24 cellular contexts compared by ENCODE assay signal in the genomic region with DNA sequence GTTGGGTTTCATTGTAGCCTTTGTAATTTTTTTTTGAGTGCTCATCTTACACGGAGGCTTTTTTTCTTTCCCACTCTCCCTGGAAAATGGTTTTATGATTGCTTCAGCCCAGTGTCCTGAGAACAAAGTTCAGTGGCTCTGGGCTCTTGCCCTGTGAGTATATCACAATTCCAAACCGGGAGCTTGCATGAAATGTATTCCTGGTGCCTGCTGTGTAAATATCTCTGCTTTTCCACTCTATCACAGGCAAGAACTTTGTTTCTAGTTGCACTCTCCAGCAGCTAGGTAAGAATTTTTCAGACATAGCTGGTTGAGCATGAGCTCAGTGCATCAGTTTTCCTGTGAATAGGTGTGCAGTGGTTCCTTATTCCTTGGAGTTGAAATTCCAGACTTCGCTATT.
"Had no signal": no experiment of that assay in that cellular context is flagged by ENCODE, and none has a peak within 500 bp of the region (broad histone marks: within the 10 kb centered on the region; RNA-seq: fewer than 3 reads in every experiment).

No MANE protein-coding gene starts in this region.

- ATAC-seq: activated T-cell treated with anti-CD3 and anti-CD28 coated beads, Interleukin-2, amount 50 U/mL, for 72 hours; natural killer cell treated with Interleukin-12 subunit alpha and Interleukin-12 subunit beta and Interleukin-15 and Interleukin-18, amount 100 ng/mL, for 72 hours; psoas muscle; right cardiac atrium; T-helper 17 cell had no signal

- DNase-seq: activated B cell treated with CpG ODN at 0.5 μM for 24 hours; activated CD4-positive, alpha-beta memory T cell treated with anti-CD3 and anti-CD28 coated beads for 36 hours; activated CD4-positive, alpha-beta T cell treated with anti-CD3 and anti-CD28 coated beads for 4 hours; activated effector memory CD4-positive, alpha-beta T cell treated with Interleukin-2 at 50 U/mL for 16 hours; activated naive CD4-positive, alpha-beta T cell treated with anti-CD3 and anti-CD28 coated beads, Interleukin-2, amount 10 ng/mL, durations not matched to agents 7 days and 5 days; activated T-cell treated with anti-CD3 and anti-CD28 coated beads, Interleukin-2, amount 50 U/mL, for 72 hours; amygdala; cortex of kidney; endodermal cell; esophagus squamous epithelium; foreskin fibroblast; kidney; left ventricle myocardium inferior; mammary epithelial cell; ovary; psoas muscle; right cardiac atrium; stimulated activated CD4-positive, alpha-beta T cell treated with anti-CD3 and anti-CD28 coated beads, Interleukin-1b, Interleukin-23, amount 100 ng/mL, for 48 hours; substantia nigra; T-helper 17 cell; thyroid gland had no signal

- H3K9me3 ChIP-seq: esophagus squamous epithelium, left ventricle myocardium inferior, neutrophil, ovary, psoas muscle, thyroid gland had no signal

- H3K4me3 ChIP-seq: cardiac muscle cell, esophagus squamous epithelium, left ventricle myocardium inferior, ovary, psoas muscle, thyroid gland had no signal

- FAIRE-seq: kidney had no signal

- H3K27ac ChIP-seq: cardiac muscle cell, esophagus squamous epithelium, left ventricle myocardium inferior, neutrophil, ovary, psoas muscle, thyroid gland had no signal

- H3K27me3 ChIP-seq: cardiac muscle cell, esophagus squamous epithelium, neutrophil, ovary had no signal

- H3K36me3 ChIP-seq: cardiac muscle cell, esophagus squamous epithelium, left ventricle myocardium inferior, neutrophil, ovary, thyroid gland had no signal

- H3K4me1 ChIP-seq: esophagus squamous epithelium, left ventricle myocardium inferior, psoas muscle, thyroid gland had no signal
